In genomic region chr3:188390775-188391443, GRCh38 we compare ENCODE assay signal across 10 cellular contexts.
DNase-seq lines count a peak whose midpoint lies in the region; ATAC-seq and TF ChIP-seq lines count a peak whose summit lies in the region.
"Had no signal": no experiment of that assay in that cellular context is flagged by ENCODE, and none has a peak within 500 bp of the region (broad histone marks: within the 10 kb centered on the region; RNA-seq: fewer than 3 reads in every experiment).

No MANE protein-coding gene starts in this region.

- ATAC-seq in natural killer cell treated with Interleukin-12 subunit alpha and Interleukin-12 subunit beta and Interleukin-15 and Interleukin-18, amount 100 ng/mL, for 72 hours = no peak

- H3K4me3 Mint-ChIP-seq in natural killer cell treated with Interleukin-12 subunit alpha and Interleukin-12 subunit beta and Interleukin-15 and Interleukin-18, amount 100 ng/mL, for 72 hours = peak overlapping the region; percentile 31

- peaks cover 37 to 47% of the 10 kb centered on the region in 2 donors for H3K4me1 Mint-ChIP-seq in natural killer cell treated with Interleukin-12 subunit alpha and Interleukin-12 subunit beta and Interleukin-15 and Interleukin-18, amount 100 ng/mL, for 72 hours (ENCODE audit: low read depth in 2 of 2)

- H3K27ac Mint-ChIP-seq in natural killer cell treated with Interleukin-12 subunit alpha and Interleukin-12 subunit beta and Interleukin-15 and Interleukin-18, amount 100 ng/mL, for 72 hours = peak overlapping the region; percentile 55 to 78

- no peaks in the 10 kb centered on the region for H3K9me3 Mint-ChIP-seq in natural killer cell treated with Interleukin-12 subunit alpha and Interleukin-12 subunit beta and Interleukin-15 and Interleukin-18, amount 100 ng/mL, for 72 hours

- H3K27me3 Mint-ChIP-seq in natural killer cell treated with Interleukin-12 subunit alpha and Interleukin-12 subunit beta and Interleukin-15 and Interleukin-18, amount 100 ng/mL, for 72 hours = no peaks in the 10 kb centered on the region

- DNase-seq in CD1c-positive myeloid dendritic cell (ENCODE audit: extremely low spot score) (peak; percentile 79), RPMI7951 (ENCODE audit: low read depth) (peak; percentile 7), fibroblast of pulmonary artery (ENCODE audit: low read depth) (peak; percentile 20), NCI-H446 (lab: John Stamatoyannopoulos, UW) (no peak), GM19238 (ENCODE audit: insufficient read length, low spot score) (no peak), GOT3 (lab: John Stamatoyannopoulos, UW) (no peak)
- DNase-seq in natural killer cell treated with Interleukin-12 subunit alpha and Interleukin-12 subunit beta and Interleukin-15 and Interleukin-18, amount 100 ng/mL, for 72 hours (ENCODE audit: low spot score) = no peak
- no peak for DNase-seq in stimulated activated CD4-positive, alpha-beta T cell treated with anti-CD3 and anti-CD28 coated beads, Interleukin-2, amount 100 ng/mL, for 48 hours
- DNase-seq: activated CD4-positive, alpha-beta T cell treated with anti-CD3 and anti-CD28 coated beads, Interleukin-2, amount 50 U/mL, for 48 hours; NCI-H1105 treated with DMSO at 0.1 percent for 48 hours had no signal

- no peak overlapping the region for H3K4me3 ChIP-seq in fibroblast of pulmonary artery (replicated peaks; ENCODE audit: low read depth, low read length)

- no peak for TF ChIP-seq CTCF in fibroblast of pulmonary artery (IDR thresholded peaks at IDR 0.05; ENCODE audit: low read length, missing control alignments)

- H3K36me3 Mint-ChIP-seq in natural killer cell treated with Interleukin-12 subunit alpha and Interleukin-12 subunit beta and Interleukin-15 and Interleukin-18, amount 100 ng/mL, for 72 hours = no peaks in the 10 kb centered on the region

Comparison
In these comparisons a context has a peak if more than half of its experiments do, and no peak if none do; other contexts are left out.
1. DNase-seq: peak in CD1c-positive myeloid dendritic cell (single experiment), RPMI7951 (single experiment) and fibroblast of pulmonary artery (single experiment); none in natural killer cell treated with Interleukin-12 subunit alpha and Interleukin-12 subunit beta and Interleukin-15 and Interleukin-18, amount 100 ng/mL, for 72 hours (single experiment), NCI-H446 (0 of 2), GM19238 (single experiment), stimulated activated CD4-positive, alpha-beta T cell treated with anti-CD3 and anti-CD28 coated beads, Interleukin-2, amount 100 ng/mL, for 48 hours (0 of 2) and GOT3 (single experiment).